8 cellular contexts compared by ENCODE assay signal in the genomic region with DNA sequence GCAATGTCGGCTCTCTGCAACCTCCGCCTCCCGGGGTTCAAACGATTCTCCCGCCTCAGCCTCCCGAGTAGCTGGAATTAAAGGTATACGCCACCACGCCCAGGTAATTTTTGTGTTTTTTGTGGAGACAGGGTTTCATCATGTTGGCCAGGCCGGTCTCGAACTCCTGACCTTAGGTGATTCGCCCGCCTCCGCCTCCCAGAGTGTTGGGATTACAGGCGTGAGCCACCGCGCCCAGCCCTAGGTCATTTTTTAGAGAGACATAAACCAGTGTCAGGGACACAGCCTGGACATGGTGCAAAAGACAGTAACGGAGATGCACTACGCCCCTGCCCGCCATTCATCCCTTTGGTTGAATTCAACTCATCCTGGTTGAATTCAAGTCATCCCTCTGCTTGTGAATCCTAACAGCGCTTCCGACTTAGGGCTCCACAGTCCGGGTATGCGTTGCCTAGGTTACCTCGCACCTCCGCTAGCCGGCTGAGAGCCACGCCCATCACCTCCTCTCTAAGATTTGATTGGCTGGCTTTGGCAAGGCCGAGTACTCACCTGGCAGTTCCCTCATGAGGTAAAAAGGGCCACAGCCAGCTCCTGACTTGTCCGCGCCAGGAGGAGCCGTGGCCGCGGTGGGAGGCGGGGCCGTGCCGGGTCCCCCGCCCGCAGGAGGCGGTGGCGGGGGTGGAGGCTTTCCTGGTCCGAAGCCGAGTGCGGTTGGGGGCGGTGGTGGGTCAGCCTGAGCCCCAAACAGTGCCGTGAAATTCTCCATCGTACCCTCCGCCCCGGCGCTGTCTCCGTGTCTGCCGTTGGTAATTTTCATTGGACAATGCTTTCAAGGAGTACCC. TPM values are rescaled to one million over a fixed set of nuclear protein-coding genes. Genes with fewer than 3 reads are reported as not detected.
DNase-seq lines count a peak whose midpoint lies in the region; TF ChIP-seq lines count a peak whose summit lies in the region.

TSS of gene MED19 (minus strand) at position 802 of the 842 bp plus-strand sequence. CDS start at position 766, 36 bp downstream.

- peak within 1 kb of the TSS; percentile 95 for H3K4me3 ChIP-seq in MM.1S (ENCODE audit: low read length)
- H3K4me3 ChIP-seq in ovary: peak within 1 kb of the TSS; percentile 92
- H3K4me3 ChIP-seq in tibial artery: peak within 1 kb of the TSS; percentile 88 to 93

- H3K4me3 Mint-ChIP-seq in activated naive CD4-positive, alpha-beta T cell treated with anti-CD3 and anti-CD28 coated beads, Interleukin-2, amount 10 ng/mL, durations not matched to agents 7 days and 5 days: peak within 1 kb of the TSS; percentile 95

- no peaks in the 10 kb centered on the region for H4K20me1 ChIP-seq in MM.1S (ENCODE audit: insufficient read depth, low read length)

- no peaks in the 10 kb centered on the region for H3K9me2 ChIP-seq in MM.1S (replicated peaks; ENCODE audit: insufficient read depth, low read length)

- CTCF ChIA-PET in activated naive CD4-positive, alpha-beta T cell treated with anti-CD3 and anti-CD28 coated beads, Interleukin-2, amount 10 ng/mL, durations not matched to agents 7 days and 5 days (lab: Charles Lee): no interaction called here

- H3K9me3 Mint-ChIP-seq in activated naive CD4-positive, alpha-beta T cell treated with anti-CD3 and anti-CD28 coated beads, Interleukin-2, amount 10 ng/mL, durations not matched to agents 7 days and 5 days: no peaks in the 10 kb centered on the region

- intact Hi-C loops in ovary (cut with DNase I): no loop called here
- intact Hi-C loops in tibial artery (cut with DNase I; ENCODE audit: low total_unique reads): loop anchor here (10.0 kb wide), 1 partner anchor 47 kb away; the partner anchor contains the start of gene ZDHHC5

- no peak for TF ChIP-seq POLR2A in ovary (IDR thresholded peaks at IDR 0.05)

- TF ChIP-seq CTCF in MM.1S (IDR thresholded peaks at IDR 0.05; ENCODE audit: low read length) (no peak), ovary (IDR thresholded peaks at IDR 0.05) (no peak), tibial artery (IDR thresholded peaks at IDR 0.05) (peak in 1 of 2 experiments; percentile 13)

- TF ChIP-seq EP300 in ovary (IDR thresholded peaks at IDR 0.05): no peak

- H2AFZ ChIP-seq in MM.1S (ENCODE audit: low read length): peak within 1 kb of the TSS; percentile 83

- H3K36me3 ChIP-seq in ES-I3 (ENCODE audit: insufficient read depth, low read length) (no peaks in the 10 kb centered on the region), MM.1S (replicated peaks; ENCODE audit: insufficient read depth, low read length) (no peaks in the 10 kb centered on the region), ovary (no peaks in the 10 kb centered on the region), tibial artery (no peaks in the 10 kb centered on the region)

- peaks cover 56% of the 10 kb centered on the region for H3K79me2 ChIP-seq in MM.1S (ENCODE audit: low read length)

- no peaks in the 10 kb centered on the region for H3K27me3 ChIP-seq in MM.1S (replicated peaks; ENCODE audit: insufficient read depth, low read length)
- H3K27me3 ChIP-seq in ovary: no peaks in the 10 kb centered on the region
- no peaks in the 10 kb centered on the region for H3K27me3 ChIP-seq in tibial artery

- peaks cover 44% of the 10 kb centered on the region for H3K4me1 Mint-ChIP-seq in activated naive CD4-positive, alpha-beta T cell treated with anti-CD3 and anti-CD28 coated beads, Interleukin-2, amount 10 ng/mL, durations not matched to agents 7 days and 5 days

- in situ Hi-C loops in SK-MEL-5 (cut with HindIII; ENCODE audit: low pct_unique_long_range_greater_than_20kb, low sequenced_read_pairs): no loop called here

- H3K9ac ChIP-seq in ES-I3 (ENCODE audit: low read depth, low read length) (peak within 1 kb of the TSS; percentile 76), MM.1S (ENCODE audit: low read length) (peak within 1 kb of the TSS; percentile 89)

- peaks cover 11% of the 10 kb centered on the region; the same call in 1 of the 2 replicates for H3K4me1 ChIP-seq in ES-I3 (ENCODE audit: insufficient read depth, low read length)
- H3K4me1 ChIP-seq in MM.1S (ENCODE audit: low read length): peaks cover 14% of the 10 kb centered on the region
- peaks cover 14% of the 10 kb centered on the region for H3K4me1 ChIP-seq in ovary (ENCODE audit: insufficient read depth)
- peaks cover 0 to 46% (median 31%) of the 10 kb centered on the region in 4 donors for H3K4me1 ChIP-seq in tibial artery

- DNase-seq in HCEC 1CT: peak; percentile 57
- DNase-seq in MM.1S: peak; percentile 95
- peak; percentile 72 for DNase-seq in SK-MEL-5 (ENCODE audit: low read depth, low spot score)
- peak; percentile 88 for DNase-seq in activated naive CD4-positive, alpha-beta T cell treated with anti-CD3 and anti-CD28 coated beads, Interleukin-2, amount 10 ng/mL, durations not matched to agents 7 days and 5 days
- DNase-seq in germinal center (ENCODE audit: low spot score): peak; percentile 87
- DNase-seq in ovary: peak in 4 of 5 donors; percentile 66 to 86 (median 84)
- peak in 1 of 2 donors; percentile 43 for DNase-seq in tibial artery

- H3F3A ChIP-seq in MM.1S (ENCODE audit: insufficient read depth, low read length): 0 out of 2 replicates have a peak, but pooled peaks cover 7% of the 10 kb centered on the region

- no peaks in the 10 kb centered on the region for H3K27me3 Mint-ChIP-seq in activated naive CD4-positive, alpha-beta T cell treated with anti-CD3 and anti-CD28 coated beads, Interleukin-2, amount 10 ng/mL, durations not matched to agents 7 days and 5 days

- peak within 1 kb of the TSS; percentile 92 for H3K27ac ChIP-seq in MM.1S (ENCODE audit: low read length)
- H3K27ac ChIP-seq in ovary: peak within 1 kb of the TSS in 1 of 2 donors; percentile 64
- peak within 1 kb of the TSS; percentile 78 to 86 for H3K27ac ChIP-seq in tibial artery

- H3K27ac Mint-ChIP-seq in activated naive CD4-positive, alpha-beta T cell treated with anti-CD3 and anti-CD28 coated beads, Interleukin-2, amount 10 ng/mL, durations not matched to agents 7 days and 5 days: peak within 1 kb of the TSS; percentile 95

- H3K9me3 ChIP-seq in ES-I3 (ENCODE audit: control insufficient read depth, insufficient read depth, low read length): no peaks in the 10 kb centered on the region
- H3K9me3 ChIP-seq in MM.1S (replicated peaks; ENCODE audit: insufficient read depth, low read length): no peaks in the 10 kb centered on the region
- no peaks in the 10 kb centered on the region for H3K9me3 ChIP-seq in ovary
- H3K9me3 ChIP-seq in tibial artery: no peaks in the 10 kb centered on the region

- 3 to 9% (median 6%) methylated on average over 40 to 51 of the region's 51 CpGs for WGBS in ovary, 3 donors

- H3K36me3 Mint-ChIP-seq in activated naive CD4-positive, alpha-beta T cell treated with anti-CD3 and anti-CD28 coated beads, Interleukin-2, amount 10 ng/mL, durations not matched to agents 7 days and 5 days: peaks cover 14% of the 10 kb centered on the region

- H3K4me2 ChIP-seq in MM.1S (ENCODE audit: low read depth, low read length): peak within 1 kb of the TSS; percentile 94

RNA-seq across cellular contexts. Expression of gene MED19, which starts in this region (rescaled TPM):
- total RNA-seq in SK-MEL-5 (2014; rRNA removed; shearing (Covaris generic)): 14.1 and 20.3 TPM in 2 replicates
- polyA plus RNA-seq in SK-MEL-5 (2015; cell fraction: cytosol; rRNA removed): 18.9 and 23.0 TPM in 2 replicates
- 4.4 and 11.2 TPM in 2 replicates for polyA plus RNA-seq in SK-MEL-5 (2015; cell fraction: nucleus; rRNA removed)
- 10 to 100 TPM in 6 of 7 donors, 1 to 10 TPM in 1; 9.8 to 18.2 (median 13.0) TPM for total RNA-seq in ovary
- polyA plus RNA-seq in ovary: 10 to 100 TPM; 13.8 to 19.8 TPM
